ENCODE assay signal across 9 cellular contexts in the genomic region with DNA sequence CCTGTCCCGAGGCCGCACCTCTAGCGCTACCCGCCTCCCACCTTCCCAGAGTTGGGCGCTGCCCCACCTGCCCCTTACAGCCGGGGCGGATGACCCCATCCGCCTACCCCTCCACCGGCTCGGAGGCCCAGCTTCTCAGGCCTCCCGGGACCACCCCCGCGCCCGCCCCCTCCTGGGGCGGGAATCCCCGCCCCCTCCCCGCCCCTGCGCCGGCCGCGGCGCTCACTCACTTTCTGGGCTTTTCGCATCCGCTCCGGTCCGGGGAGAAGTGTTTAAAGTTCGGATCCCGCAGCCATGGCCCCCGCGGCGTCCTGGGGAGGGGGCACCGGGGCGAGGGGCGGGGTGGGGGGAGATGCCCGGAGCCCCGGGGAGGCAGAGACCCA. TPM values are rescaled to one million over a fixed set of nuclear protein-coding genes. Genes with fewer than 3 reads are reported as not detected.
A peak's percentile ranks its signal among the peaks of the same experiment; 100 is the strongest.
DNase-seq lines count a peak whose midpoint lies in the region; ATAC-seq and TF ChIP-seq lines count a peak whose summit lies in the region.
"Had no signal": no experiment of that assay in that cellular context is flagged by ENCODE, and none has a peak within 500 bp of the region (broad histone marks: within the 10 kb centered on the region; RNA-seq: fewer than 3 reads in every experiment).

No MANE protein-coding gene starts in this region.

- H2AFZ ChIP-seq in SK-N-SH (ENCODE audit: low read depth) = peak overlapping the region; percentile 22; the same call in 1 of the 2 replicates

- peaks cover 44% of the 10 kb centered on the region for H3K27me3 Mint-ChIP-seq in progenitor cell of endocrine pancreas

- peak overlapping the region; percentile 57 for H3K4me3 Mint-ChIP-seq in progenitor cell of endocrine pancreas (ENCODE audit: low read depth)

- DNase-seq in GM10266 (ENCODE audit: extremely low spot score) = peak; percentile 75
- DNase-seq in SK-N-SH = peak; percentile 79
- DNase-seq in epithelial cell of proximal tubule (ENCODE audit: low read depth) = no peak
- DNase-seq in progenitor cell of endocrine pancreas (ENCODE audit: low spot score, unreplicated experiment) = no peak
- no peak for DNase-seq in hippocampal formation (lab: John Stamatoyannopoulos, UW)
- no peak for DNase-seq in DMS53 (lab: John Stamatoyannopoulos, UW)

- no peak overlapping the region for H3K27ac ChIP-seq in SK-N-SH (ENCODE audit: low read depth in 2 of 2, low read length in 1 of 2)

- no peak for TF ChIP-seq RAD21 in SK-N-SH (IDR thresholded peaks at IDR 0.05; ENCODE audit: low read length)

- peak overlapping the region; percentile 93 for H3K4me2 ChIP-seq in SK-N-SH

- POLR2A ChIA-PET in SK-N-SH (lab: Yijun Ruan, JAX) = no interaction called here

- H3K9me3 ChIP-seq in SK-N-SH = no peaks in the 10 kb centered on the region

- peaks cover 16% of the 10 kb centered on the region for H3K4me1 Mint-ChIP-seq in progenitor cell of endocrine pancreas (ENCODE audit: low read depth)

- ATAC-seq in HG02852 (IDR thresholded peaks at IDR 0.05; ENCODE audit: unreplicated experiment) (no peak), HG02623 (IDR thresholded peaks at IDR 0.05; ENCODE audit: unreplicated experiment) (no peak)

- no peaks in the 10 kb centered on the region for H3K9me2 ChIP-seq in SK-N-SH

- no peaks in the 10 kb centered on the region for H3K9me3 Mint-ChIP-seq in progenitor cell of endocrine pancreas (ENCODE audit: low read depth)

- no peaks in the 10 kb centered on the region for H3K79me2 ChIP-seq in SK-N-SH (ENCODE audit: insufficient read depth)

- H3K9ac ChIP-seq in SK-N-SH = no peak overlapping the region

- no peak overlapping the region for H3K27ac Mint-ChIP-seq in progenitor cell of endocrine pancreas

- CTCF ChIA-PET in SK-N-SH (lab: Yijun Ruan, JAX) = interaction anchor here (0.6 to 1.9 kb wide), 2 partner anchors 15 to 55 kb away, joined by 3 to 8 read pairs; no protein-coding TSS in a partner anchor

- TF ChIP-seq CTCF in GM10266 (IDR thresholded peaks at IDR 0.05; ENCODE audit: control insufficient read depth, insufficient read depth, low read depth, missing control alignments) (no peak), SK-N-SH (IDR thresholded peaks at IDR 0.05) (no peak), epithelial cell of proximal tubule (conservative IDR thresholded peaks at IDR 0.05; ENCODE audit: low read depth, low read length) (no peak), progenitor cell of endocrine pancreas (IDR thresholded peaks at IDR 0.05; ENCODE audit: unreplicated experiment) (no peak)

- TF ChIP-seq EP300 in SK-N-SH (IDR thresholded peaks at IDR 0.05; ENCODE audit: borderline replicate concordance in 1 of 2, low read depth in 1 of 2, low read length in 1 of 2) = no peak

- 9% methylated on average over 24 of the region's 36 CpGs for WGBS in SK-N-SH (ENCODE audit: low lambda C conversion rate)

- H3K4me1 ChIP-seq in SK-N-SH (ENCODE audit: control insufficient read depth in 1 of 2, insufficient read depth in 2 of 2, low read depth in 1 of 2, low read length in 1 of 2) = peaks cover 0 to 11% of the 10 kb centered on the region in 2 experiments; a peak in 2 of 4 replicates

- peaks cover 21% of the 10 kb centered on the region for H3K27me3 ChIP-seq in SK-N-SH (ENCODE audit: insufficient read depth)

- H4K20me1 ChIP-seq in SK-N-SH (ENCODE audit: insufficient read depth) = no peaks in the 10 kb centered on the region

- H3K36me3 ChIP-seq in SK-N-SH (replicated peaks in 1 of 2; ENCODE audit: control insufficient read depth in 1 of 2, insufficient read depth in 2 of 2, low read length in 1 of 2) = no peaks in the 10 kb centered on the region

- H3F3A ChIP-seq in SK-N-SH (replicated peaks; ENCODE audit: insufficient read depth) = no peaks in the 10 kb centered on the region

- H3K4me3 ChIP-seq in SK-N-SH (ENCODE audit: low read depth in 2 of 2, low read length in 1 of 2) = peak overlapping the region; percentile 47 to 51
- peak overlapping the region; percentile 14 for H3K4me3 ChIP-seq in epithelial cell of proximal tubule (ENCODE audit: low read depth, low read length)

- H3K36me3 Mint-ChIP-seq in progenitor cell of endocrine pancreas (ENCODE audit: insufficient read depth) = no peaks in the 10 kb centered on the region

TF ChIP-seq in SK-N-SH, 30 proteins besides CTCF, POLR2A, EP300 and RAD21:
- TF ChIP-seq, protein P1, sequence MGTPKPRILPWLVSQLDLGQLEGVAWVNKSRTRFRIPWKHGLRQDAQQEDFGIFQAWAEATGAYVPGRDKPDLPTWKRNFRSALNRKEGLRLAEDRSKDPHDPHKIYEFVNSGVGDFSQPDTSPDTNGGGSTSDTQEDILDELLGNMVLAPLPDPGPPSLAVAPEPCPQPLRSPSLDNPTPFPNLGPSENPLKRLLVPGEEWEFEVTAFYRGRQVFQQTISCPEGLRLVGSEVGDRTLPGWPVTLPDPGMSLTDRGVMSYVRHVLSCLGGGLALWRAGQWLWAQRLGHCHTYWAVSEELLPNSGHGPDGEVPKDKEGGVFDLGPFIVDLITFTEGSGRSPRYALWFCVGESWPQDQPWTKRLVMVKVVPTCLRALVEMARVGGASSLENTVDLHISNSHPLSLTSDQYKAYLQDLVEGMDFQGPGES (IDR thresholded peaks at IDR 0.05; ENCODE audit: low read depth, low read length) = no peak
- no peak for TF ChIP-seq SMC3 (IDR thresholded peaks at IDR 0.05; ENCODE audit: low read depth, low read length)
- TF ChIP-seq SIN3A (IDR thresholded peaks at IDR 0.05; ENCODE audit: borderline replicate concordance, low read depth, low read length) = no peak
- no peak for TF ChIP-seq NFIC (IDR thresholded peaks at IDR 0.05; ENCODE audit: borderline replicate concordance)
- no peak for TF ChIP-seq YY1 (IDR thresholded peaks at IDR 0.05; ENCODE audit: low read depth)
- TF ChIP-seq FOXM1 (IDR thresholded peaks at IDR 0.05; ENCODE audit: low read depth) = no peak
- TF ChIP-seq ELF1 (IDR thresholded peaks at IDR 0.05) = no peak
- TF ChIP-seq MEF2A (IDR thresholded peaks at IDR 0.05; ENCODE audit: borderline replicate concordance, low read depth) = no peak
- TF ChIP-seq CHD2 (IDR thresholded peaks at IDR 0.05; ENCODE audit: low read length, partially characterized antibody) = no peak
- TF ChIP-seq, protein P2, sequence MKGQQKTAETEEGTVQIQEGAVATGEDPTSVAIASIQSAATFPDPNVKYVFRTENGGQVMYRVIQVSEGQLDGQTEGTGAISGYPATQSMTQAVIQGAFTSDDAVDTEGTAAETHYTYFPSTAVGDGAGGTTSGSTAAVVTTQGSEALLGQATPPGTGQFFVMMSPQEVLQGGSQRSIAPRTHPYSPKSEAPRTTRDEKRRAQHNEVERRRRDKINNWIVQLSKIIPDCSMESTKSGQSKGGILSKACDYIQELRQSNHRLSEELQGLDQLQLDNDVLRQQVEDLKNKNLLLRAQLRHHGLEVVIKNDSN (IDR thresholded peaks at IDR 0.05; ENCODE audit: borderline replicate concordance, low read depth) = no peak
- TF ChIP-seq RXRA (IDR thresholded peaks at IDR 0.05; ENCODE audit: borderline replicate concordance, low read depth) = no peak
- TF ChIP-seq, protein P3, sequence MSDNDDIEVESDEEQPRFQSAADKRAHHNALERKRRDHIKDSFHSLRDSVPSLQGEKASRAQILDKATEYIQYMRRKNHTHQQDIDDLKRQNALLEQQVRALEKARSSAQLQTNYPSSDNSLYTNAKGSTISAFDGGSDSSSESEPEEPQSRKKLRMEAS (IDR thresholded peaks at IDR 0.05; ENCODE audit: low read depth) = no peak
- no peak for TF ChIP-seq TCF12 (IDR thresholded peaks at IDR 0.05)
- no peak for TF ChIP-seq JUND (IDR thresholded peaks at IDR 0.05)
- TF ChIP-seq, protein P4, sequence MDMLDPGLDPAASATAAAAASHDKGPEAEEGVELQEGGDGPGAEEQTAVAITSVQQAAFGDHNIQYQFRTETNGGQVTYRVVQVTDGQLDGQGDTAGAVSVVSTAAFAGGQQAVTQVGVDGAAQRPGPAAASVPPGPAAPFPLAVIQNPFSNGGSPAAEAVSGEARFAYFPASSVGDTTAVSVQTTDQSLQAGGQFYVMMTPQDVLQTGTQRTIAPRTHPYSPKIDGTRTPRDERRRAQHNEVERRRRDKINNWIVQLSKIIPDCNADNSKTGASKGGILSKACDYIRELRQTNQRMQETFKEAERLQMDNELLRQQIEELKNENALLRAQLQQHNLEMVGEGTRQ (IDR thresholded peaks at IDR 0.05; ENCODE audit: borderline replicate concordance, low read depth, low read length) = no peak

RNA-seq across cellular contexts. Expression of a gene that starts 0.4 kb away (rescaled TPM):
- polyA plus RNA-seq in SK-N-SH (2012; rRNA removed) = 0.03 and 0.07 TPM in 2 replicates
- polyA plus RNA-seq in SK-N-SH (2012; cell fraction: cytosol; rRNA removed) = 0.08 TPM in 1 of 2 replicates, not detected in the other
- polyA plus RNA-seq in SK-N-SH (2012; cell fraction: nucleus; rRNA removed) = 0.40 and 0.41 TPM in 2 replicates
- not detected in 2 replicates for total RNA-seq in epithelial cell of proximal tubule
- 0.84 and 1.2 TPM in 2 replicates for total RNA-seq in progenitor cell of endocrine pancreas
- total RNA-seq: SK-MEL-5 had no signal

RNA-seq across cellular contexts. Expression of a gene that starts 31.3 kb away (rescaled TPM):
- polyA plus RNA-seq in SK-N-SH (2012; rRNA removed) = 252 and 287 TPM in 2 replicates
- polyA plus RNA-seq in SK-N-SH (2012; cell fraction: cytosol; rRNA removed) = 141 and 200 TPM in 2 replicates
- polyA plus RNA-seq in SK-N-SH (2012; cell fraction: nucleus; rRNA removed) = 193 and 241 TPM in 2 replicates
- total RNA-seq in epithelial cell of proximal tubule = 108 and 161 TPM in 2 replicates
- 86.6 and 87.7 TPM in 2 replicates for total RNA-seq in progenitor cell of endocrine pancreas

RNA-seq across cellular contexts. Expression of a gene that starts 44.8 kb away (rescaled TPM):
- polyA plus RNA-seq in SK-N-SH (2012; rRNA removed) = 67.3 and 102 TPM in 2 replicates
- polyA plus RNA-seq in SK-N-SH (2012; cell fraction: cytosol; rRNA removed) = 35.5 and 50.9 TPM in 2 replicates
- 244 and 278 TPM in 2 replicates for polyA plus RNA-seq in SK-N-SH (2012; cell fraction: nucleus; rRNA removed)
- total RNA-seq in epithelial cell of proximal tubule = 65.9 and 79.5 TPM in 2 replicates
- total RNA-seq in progenitor cell of endocrine pancreas = 109 and 112 TPM in 2 replicates

RNA-seq across cellular contexts. Expression of a gene that starts 50.7 kb away (rescaled TPM):
- 0.20 and 0.31 TPM in 2 replicates for polyA plus RNA-seq in SK-N-SH (2012; rRNA removed)
- polyA plus RNA-seq in SK-N-SH (2012; cell fraction: cytosol; rRNA removed) = 0.08 and 0.12 TPM in 2 replicates
- 0.23 and 0.28 TPM in 2 replicates for polyA plus RNA-seq in SK-N-SH (2012; cell fraction: nucleus; rRNA removed)
- total RNA-seq in epithelial cell of proximal tubule = not detected in 2 replicates
- total RNA-seq in progenitor cell of endocrine pancreas = 0.36 and 0.78 TPM in 2 replicates

Comparison
In these comparisons a context has a peak if more than half of its experiments do, and no peak if none do; other contexts are left out.
1. DNase-seq: peak in GM10266 (single experiment) and SK-N-SH (single experiment); none in epithelial cell of proximal tubule (single experiment), progenitor cell of endocrine pancreas (single experiment), hippocampal formation (0 of 2) and DMS53 (single experiment).